8 cellular contexts compared by ENCODE assay signal in the genomic region with DNA sequence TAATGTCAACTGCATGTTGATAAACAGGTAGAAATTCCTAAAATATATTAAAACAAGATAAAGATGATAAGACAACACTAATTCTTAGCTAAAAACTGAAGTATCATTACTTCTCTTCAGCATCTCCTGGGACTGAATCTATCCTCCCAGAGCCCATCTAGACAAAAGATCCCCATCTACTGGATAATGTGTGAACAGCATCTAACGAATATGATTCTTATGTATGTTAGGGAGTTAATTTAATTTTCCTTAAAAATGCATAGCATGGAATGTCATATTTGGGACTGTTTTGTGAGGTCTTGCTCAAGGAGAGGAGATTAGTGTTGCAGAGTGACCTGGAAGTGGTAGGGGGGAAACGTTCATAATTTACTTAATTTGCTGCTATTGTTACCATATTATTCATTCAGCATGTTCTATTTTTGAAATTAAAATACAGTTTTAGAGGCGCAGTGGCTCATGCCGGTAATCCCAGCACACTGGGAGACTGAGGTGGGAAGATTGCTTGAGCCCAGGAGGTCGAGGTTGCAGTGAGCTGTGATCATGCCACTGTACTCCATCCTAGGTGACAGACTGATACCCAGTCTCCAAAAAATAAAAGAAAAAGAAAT.
DNase-seq lines count a peak whose midpoint lies in the region; ATAC-seq, FAIRE-seq and TF ChIP-seq lines count a peak whose summit lies in the region.

No MANE protein-coding gene starts in this region.

- 62 to 72% methylated on average over 5 of the region's 5 CpGs for WGBS in testis, 2 donors

- H3K36me3 Mint-ChIP-seq in CD8-positive, alpha-beta memory T cell = no peaks in the 10 kb centered on the region

- H3K36me3 ChIP-seq in testis (ENCODE audit: low read depth, missing control alignments) = no peaks in the 10 kb centered on the region
- no peaks in the 10 kb centered on the region for H3K36me3 ChIP-seq in CD8-positive, alpha-beta memory T cell (ENCODE audit: insufficient read depth, low read length)

- POLR2A ChIA-PET in CD8-positive, alpha-beta memory T cell (lab: Charles Lee) = no interaction called here

- CTCF ChIA-PET in CD8-positive, alpha-beta memory T cell (lab: Charles Lee) = no interaction called here

- no peak overlapping the region for H3K27ac Mint-ChIP-seq in CD8-positive, alpha-beta memory T cell

- TF ChIP-seq POLR2A in testis (IDR thresholded peaks at IDR 0.05) = no peak

- no peaks in the 10 kb centered on the region for H3K4me1 Mint-ChIP-seq in CD8-positive, alpha-beta memory T cell

- no peaks in the 10 kb centered on the region for H3K9me3 ChIP-seq in testis
- H3K9me3 ChIP-seq in CD8-positive, alpha-beta memory T cell (ENCODE audit: low read length) = no peaks in the 10 kb centered on the region

- no peak overlapping the region for H3K4me3 ChIP-seq in testis
- no peak overlapping the region for H3K4me3 ChIP-seq in CD8-positive, alpha-beta memory T cell (ENCODE audit: low read length)

- intact Hi-C loops in testis (cut with DNase I; ENCODE audit: low total_unique reads) = no loop called here

- H3K27me3 ChIP-seq in testis = no peaks in the 10 kb centered on the region
- H3K27me3 ChIP-seq in CD8-positive, alpha-beta memory T cell (ENCODE audit: insufficient read depth, low read length, poor library complexity, severe bottlenecking) = no peaks in the 10 kb centered on the region

- peak; percentile 31 for FAIRE-seq in GM18507 (lab: Jason Lieb, UNC)

- DNase-seq in ACHN (peak; percentile 54), GM18507 (ENCODE audit: extremely low spot score, insufficient read length, low read depth) (peak; percentile 4), SKM-1 (lab: John Stamatoyannopoulos, UW; ENCODE audit: unreplicated experiment) (peak; percentile 45), globus pallidus (ENCODE audit: low spot score) (peak; percentile 7), testis (no peak)
- no peak for DNase-seq in CD8-positive, alpha-beta memory T cell

- H3K4me3 Mint-ChIP-seq in CD8-positive, alpha-beta memory T cell = no peak overlapping the region

- H3K4me1 ChIP-seq in testis = no peaks in the 10 kb centered on the region
- H3K4me1 ChIP-seq in CD8-positive, alpha-beta memory T cell (ENCODE audit: insufficient read depth, low read length) = no peaks in the 10 kb centered on the region

- peak; percentile 72 for ATAC-seq in HG03571 (IDR thresholded peaks at IDR 0.05; ENCODE audit: unreplicated experiment)
- ATAC-seq in HG02571 (IDR thresholded peaks at IDR 0.05; ENCODE audit: unreplicated experiment) = no peak

- peak in 2 of 3 experiments; percentile 23 to 54 for TF ChIP-seq CTCF in testis (IDR thresholded peaks at IDR 0.05)

- H3K9me3 Mint-ChIP-seq in CD8-positive, alpha-beta memory T cell = peaks cover 4 to 8% (median 5%) of the 10 kb centered on the region in 5 donors

- H3K27me3 Mint-ChIP-seq in CD8-positive, alpha-beta memory T cell = peaks cover 2 to 3% of the 10 kb centered on the region in 2 donors

- no peak overlapping the region for H3K27ac ChIP-seq in testis
- no peak overlapping the region for H3K27ac ChIP-seq in CD8-positive, alpha-beta memory T cell (ENCODE audit: low read depth, low read length)

- in situ Hi-C loops in ACHN (cut with HindIII; ENCODE audit: low pct_ligation_motif_present, low pct_unique_long_range_greater_than_20kb, low sequenced_read_pairs) = no loop called here

Comparison
In these comparisons a context has a peak if more than half of its experiments do, and no peak if none do; other contexts are left out.
1. DNase-seq: peak in ACHN (single experiment), GM18507 (single experiment), SKM-1 (single experiment) and globus pallidus (single experiment); none in testis (single experiment) and CD8-positive, alpha-beta memory T cell (0 of 5).